In genomic region chr11:3369366-3369765, GRCh38 we compare ENCODE assay signal across 7 cellular contexts.
"Had no signal": no experiment of that assay in that cellular context is flagged by ENCODE, and none has a peak within 500 bp of the region (broad histone marks: within the 10 kb centered on the region; RNA-seq: fewer than 3 reads in every experiment).

No MANE protein-coding gene starts in this region.

- H3K4me3 ChIP-seq: GM23338 had no signal

- H3K4me3 Mint-ChIP-seq: GM23338, H9, HFFc6 had no signal

- H3K27ac ChIP-seq: HL-60 had no signal

- H3K4me2 ChIP-seq: GM23338 had no signal

- DNase-seq: H9, HCEC 1CT, HFFc6, KG1 had no signal

- H3K27me3 Mint-ChIP-seq: IgD-negative memory B cell had no signal

- H3K27ac Mint-ChIP-seq: GM23338, H9, IgD-negative memory B cell had no signal
